In the genomic region with DNA sequence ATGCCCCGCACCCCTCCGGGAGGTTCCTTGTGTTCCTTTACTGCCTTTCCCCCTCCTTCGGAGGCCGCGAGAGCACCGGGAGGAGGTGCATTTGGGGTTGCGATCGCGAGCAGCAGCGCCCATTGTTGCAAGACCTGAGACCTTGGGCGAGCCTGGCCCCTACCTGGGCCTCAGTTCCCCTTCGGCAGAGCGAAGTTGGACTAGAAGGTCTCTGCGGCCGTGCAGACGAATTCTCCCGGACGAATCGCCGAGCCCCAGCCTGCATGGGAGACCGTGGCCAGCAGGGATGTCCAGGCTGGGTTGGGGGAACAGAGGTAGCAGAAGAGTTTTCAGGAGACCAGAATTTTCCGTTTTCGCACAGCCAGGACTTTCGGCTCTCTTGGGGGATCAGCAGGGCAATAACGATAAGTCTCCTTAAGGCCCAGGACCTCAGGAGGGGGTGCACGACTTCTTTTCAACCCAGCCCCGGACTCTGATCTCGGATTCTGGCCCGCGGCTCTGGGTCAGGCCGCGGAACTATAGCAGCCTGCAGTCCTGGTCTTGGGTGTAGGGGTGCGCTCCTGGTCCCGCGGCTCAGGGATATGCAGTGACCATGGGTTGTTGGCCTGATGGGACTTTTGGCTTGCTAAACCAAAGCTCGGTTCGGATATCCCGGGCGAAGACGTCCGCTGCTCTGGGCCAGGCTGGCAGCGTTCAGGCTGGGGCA, we compare ENCODE assay signal across 25 cellular contexts. TPM values are rescaled to one million over a fixed set of nuclear protein-coding genes. Genes with fewer than 3 reads are reported as not detected.
DNase-seq lines count a peak whose midpoint lies in the region; ATAC-seq, FAIRE-seq and TF ChIP-seq lines count a peak whose summit lies in the region.
"Had no signal": no experiment of that assay in that cellular context is flagged by ENCODE, and none has a peak within 500 bp of the region (broad histone marks: within the 10 kb centered on the region; RNA-seq: fewer than 3 reads in every experiment).

No MANE protein-coding gene starts in this region.

- H3K9me3 Mint-ChIP-seq in GM23338 (no peaks in the 10 kb centered on the region), astrocyte (ENCODE audit: unreplicated experiment) (peaks cover 6% of the 10 kb centered on the region)
- no peaks in the 10 kb centered on the region for H3K9me3 Mint-ChIP-seq in stimulated activated memory B cell treated with anti-CD40 and anti-IgM and Interleukin-4, amounts not matched to agents 10 μg/mL and 1 μg/mL and 100 μg/mL, for 72 hours
- H3K9me3 Mint-ChIP-seq: activated CD4-positive, alpha-beta T cell treated with anti-CD3 and anti-CD28 coated beads, Interleukin-2, amount 10 ng/mL, durations not matched to agents 24 days and 14 days; activated naive CD8-positive, alpha-beta T cell treated with anti-CD3 and anti-CD28 coated beads for 36 hours; activated T-helper 2 cell treated with anti-CD3 and anti-CD28 coated beads, Interferon-gamma antibody, Interleukin-2, Interleukin-4, amounts not matched to agents 10 μg/mL and 5 μg/mL and 100 μg/mL, durations not matched to agents 14 hours and 24 hours and 36 hours had no signal

- H3K4me1 ChIP-seq in GM23338 (ENCODE audit: insufficient read depth) (peaks cover 50% of the 10 kb centered on the region), astrocyte (ENCODE audit: insufficient read depth, low read length) (peaks cover 8% of the 10 kb centered on the region), mesendoderm (ENCODE audit: control insufficient read depth, low read depth, low read length) (peaks cover 7% of the 10 kb centered on the region)

- no peak overlapping the region for H3K23ac ChIP-seq in mesendoderm (ENCODE audit: low read length)

- H2AK5ac ChIP-seq in mesendoderm (ENCODE audit: low read length) = no peak overlapping the region

- no peak overlapping the region for H3K27ac ChIP-seq in GM23338 (ENCODE audit: low read depth)
- no peak overlapping the region for H3K27ac ChIP-seq in astrocyte (ENCODE audit: low read depth, low read length)
- H3K27ac ChIP-seq in mesendoderm (ENCODE audit: low read depth, low read length) = no peak overlapping the region
- H3K27ac ChIP-seq: lower lobe of right lung, prostate gland, tibial nerve had no signal

- no peak overlapping the region for H2BK120ac ChIP-seq in mesendoderm (ENCODE audit: low read depth, low read length)

- H3K9me2 ChIP-seq in GM23338 (ENCODE audit: insufficient read depth) = no peaks in the 10 kb centered on the region

- H4K20me1 ChIP-seq in GM23338 (replicated peaks; ENCODE audit: insufficient read depth) = no peaks in the 10 kb centered on the region; the same call in 1 of the 2 replicates
- H4K20me1 ChIP-seq in astrocyte (ENCODE audit: insufficient read depth, low read length) = peaks cover 14% of the 10 kb centered on the region

- H3K4me1 Mint-ChIP-seq in GM23338 (peaks cover 54% of the 10 kb centered on the region), astrocyte (ENCODE audit: low read depth, unreplicated experiment) (peaks cover 2% of the 10 kb centered on the region)
- H3K4me1 Mint-ChIP-seq in stimulated activated memory B cell treated with anti-CD40 and anti-IgM and Interleukin-4, amounts not matched to agents 10 μg/mL and 1 μg/mL and 100 μg/mL, for 72 hours = peaks cover 83% of the 10 kb centered on the region

- H3K9ac ChIP-seq in astrocyte (ENCODE audit: low read length) (no peak overlapping the region), mesendoderm (ENCODE audit: low read length) (no peak overlapping the region)

- H3K56ac ChIP-seq in mesendoderm (ENCODE audit: low read length) = no peak overlapping the region

- H3K4me3 ChIP-seq in GM23338 = peak overlapping the region; percentile 43; the same call in 1 of the 2 replicates
- H3K4me3 ChIP-seq in astrocyte (ENCODE audit: insufficient read depth, low read depth, low read length) = no peak overlapping the region
- H3K4me3 ChIP-seq in mesendoderm (ENCODE audit: low read length) = no peak overlapping the region
- H3K4me3 ChIP-seq: lower lobe of right lung, prostate gland had no signal

- H3K4me3 Mint-ChIP-seq in GM23338 (peak overlapping the region; percentile 55), astrocyte (ENCODE audit: unreplicated experiment) (no peak overlapping the region)
- peak overlapping the region; percentile 34 for H3K4me3 Mint-ChIP-seq in stimulated activated memory B cell treated with anti-CD40 and anti-IgM and Interleukin-4, amounts not matched to agents 10 μg/mL and 1 μg/mL and 100 μg/mL, for 72 hours
- H3K4me3 Mint-ChIP-seq: activated CD4-positive, alpha-beta T cell treated with anti-CD3 and anti-CD28 coated beads, Interleukin-2, amount 10 ng/mL, durations not matched to agents 24 days and 14 days had no signal

- TF ChIP-seq CTCF in GM23338 (conservative IDR thresholded peaks at IDR 0.05; ENCODE audit: low read depth in 2 of 2) = no peak
- TF ChIP-seq CTCF in astrocyte (IDR thresholded peaks at IDR 0.05; ENCODE audit: insufficient read depth, low read depth, low read length) = no peak
- TF ChIP-seq CTCF in GM10266 (IDR thresholded peaks at IDR 0.05; ENCODE audit: control insufficient read depth, insufficient read depth, low read depth, missing control alignments) = no peak

- no peak overlapping the region for H2BK5ac ChIP-seq in mesendoderm (ENCODE audit: low read length)

- H3K79me2 ChIP-seq in GM23338 (replicated peaks; ENCODE audit: insufficient read depth) (no peaks in the 10 kb centered on the region), astrocyte (ENCODE audit: insufficient read depth, low read length) (no peaks in the 10 kb centered on the region), mesendoderm (ENCODE audit: control insufficient read depth, insufficient read depth, low read length) (no peaks in the 10 kb centered on the region)

- peak overlapping the region; percentile 66; the same call in 1 of the 2 replicates for H2AFZ ChIP-seq in GM23338
- no peak overlapping the region for H2AFZ ChIP-seq in astrocyte (ENCODE audit: low read depth, low read length)

- WGBS in mesendoderm (ENCODE audit: extremely low coverage, insufficient coverage, low lambda C conversion rate) = no CpG with 5 or more reads among the region's 42 CpGs

- H3F3A ChIP-seq in GM23338 (replicated peaks; ENCODE audit: low read depth) = peaks cover 3% of the 10 kb centered on the region; the same call in 1 of the 2 replicates

- no peak overlapping the region for H3K27ac Mint-ChIP-seq in GM23338
- H3K27ac Mint-ChIP-seq in astrocyte (ENCODE audit: unreplicated experiment) = no peak overlapping the region
- peak overlapping the region; percentile 55 for H3K27ac Mint-ChIP-seq in stimulated activated memory B cell treated with anti-CD40 and anti-IgM and Interleukin-4, amounts not matched to agents 10 μg/mL and 1 μg/mL and 100 μg/mL, for 72 hours
- H3K27ac Mint-ChIP-seq: activated CD4-positive, alpha-beta T cell treated with anti-CD3 and anti-CD28 coated beads, Interleukin-2, amount 10 ng/mL, durations not matched to agents 24 days and 14 days; activated naive CD8-positive, alpha-beta T cell treated with anti-CD3 and anti-CD28 coated beads for 36 hours; activated T-helper 2 cell treated with anti-CD3 and anti-CD28 coated beads, Interferon-gamma antibody, Interleukin-2, Interleukin-4, amounts not matched to agents 10 μg/mL and 5 μg/mL and 100 μg/mL, durations not matched to agents 14 hours and 24 hours and 36 hours; naive thymus-derived CD4-positive, alpha-beta T cell had no signal

- peak; percentile 0; the same call in 2 of the 3 replicates for ATAC-seq in GM23338
- ATAC-seq in stimulated activated memory B cell treated with anti-CD40 and anti-IgM and Interleukin-4, amounts not matched to agents 10 μg/mL and 1 μg/mL and 100 μg/mL, for 72 hours = no peak
- ATAC-seq in GM18861 (IDR thresholded peaks at IDR 0.05; ENCODE audit: unreplicated experiment) = no peak
- ATAC-seq: lower lobe of right lung; naive thymus-derived CD4-positive, alpha-beta T cell; Right ventricle myocardium inferior had no signal

- no peak overlapping the region for H2BK15ac ChIP-seq in mesendoderm (replicated peaks; ENCODE audit: low read depth)

- no peaks in the 10 kb centered on the region for H3K9me3 ChIP-seq in astrocyte (ENCODE audit: insufficient read depth, low read depth, low read length)
- H3K9me3 ChIP-seq: lower lobe of right lung, prostate gland, tibial nerve had no signal

- H3K4me2 ChIP-seq in GM23338 = peak overlapping the region; percentile 75
- H3K4me2 ChIP-seq in astrocyte (ENCODE audit: low read length) = peak overlapping the region; percentile 50
- peak overlapping the region; percentile 3 for H3K4me2 ChIP-seq in mesendoderm (ENCODE audit: low read length)

- no peak for FAIRE-seq in astrocyte (lab: Jason Lieb, UNC)
- FAIRE-seq: colon, endometrium, TTC549 had no signal

- H3K36me3 Mint-ChIP-seq in GM23338 (ENCODE audit: low read depth) (no peaks in the 10 kb centered on the region), astrocyte (ENCODE audit: low read depth, unreplicated experiment) (no peaks in the 10 kb centered on the region)
- no peaks in the 10 kb centered on the region for H3K36me3 Mint-ChIP-seq in stimulated activated memory B cell treated with anti-CD40 and anti-IgM and Interleukin-4, amounts not matched to agents 10 μg/mL and 1 μg/mL and 100 μg/mL, for 72 hours
- H3K36me3 Mint-ChIP-seq: activated naive CD8-positive, alpha-beta T cell treated with anti-CD3 and anti-CD28 coated beads for 36 hours; naive thymus-derived CD4-positive, alpha-beta T cell had no signal

- H3K79me1 ChIP-seq in mesendoderm (ENCODE audit: low read length) = no peaks in the 10 kb centered on the region

- DNase-seq in GM23338 (ENCODE audit: low spot score) = peak; percentile 46
- no peak for DNase-seq in astrocyte (ENCODE audit: low read depth)
- DNase-seq in mesendoderm = no peak
- DNase-seq in hepatic stellate cell (ENCODE audit: low spot score) = no peak
- no peak for DNase-seq in GM10266 (ENCODE audit: extremely low spot score)
- no peak for DNase-seq in NCI-H524 (lab: John Stamatoyannopoulos, UW)
- DNase-seq: activated CD4-positive, alpha-beta T cell treated with anti-CD3 and anti-CD28 coated beads, Interleukin-2, amount 10 ng/mL, durations not matched to agents 24 days and 14 days; activated naive CD8-positive, alpha-beta T cell treated with anti-CD3 and anti-CD28 coated beads for 36 hours; DMS79; head of caudate nucleus; lower lobe of right lung; MM.1S; naive thymus-derived CD4-positive, alpha-beta T cell; NCI-H748 treated with DMSO at 0.1 percent for 48 hours; OCI-M1; stimulated activated naive CD4-positive, alpha-beta T cell treated with Interleukin-2 at 50 U/mL for 16 hours had no signal

- H3K27me3 ChIP-seq in GM23338 (ENCODE audit: insufficient read depth) (peaks cover 96% of the 10 kb centered on the region), astrocyte (ENCODE audit: insufficient read depth, low read length) (peaks cover 85% of the 10 kb centered on the region), mesendoderm (ENCODE audit: insufficient read depth, low read length, poor library complexity) (peaks cover 62% of the 10 kb centered on the region)

- no peak overlapping the region for H4K5ac ChIP-seq in mesendoderm (ENCODE audit: low read length)

- H3K36me3 ChIP-seq in GM23338 (ENCODE audit: insufficient read depth) (no peaks in the 10 kb centered on the region), astrocyte (ENCODE audit: insufficient read depth, low read length) (no peaks in the 10 kb centered on the region), mesendoderm (ENCODE audit: control insufficient read depth, insufficient read depth, low read length) (no peaks in the 10 kb centered on the region)
- H3K36me3 ChIP-seq: lower lobe of right lung, prostate gland, tibial nerve had no signal

- no peak overlapping the region for H3K4ac ChIP-seq in mesendoderm (ENCODE audit: low read depth, low read length)

- no peak overlapping the region for H3K18ac ChIP-seq in mesendoderm (ENCODE audit: low read length)

- H3K27me3 Mint-ChIP-seq in GM23338 (ENCODE audit: insufficient read depth, low read depth, poor library complexity) (peaks cover 91% of the 10 kb centered on the region), astrocyte (ENCODE audit: low read depth, unreplicated experiment) (peaks cover 62% of the 10 kb centered on the region)
- H3K27me3 Mint-ChIP-seq in stimulated activated memory B cell treated with anti-CD40 and anti-IgM and Interleukin-4, amounts not matched to agents 10 μg/mL and 1 μg/mL and 100 μg/mL, for 72 hours = no peaks in the 10 kb centered on the region

- no peak overlapping the region for H4K8ac ChIP-seq in mesendoderm (ENCODE audit: low read depth, low read length)

RNA-seq across cellular contexts. Expression of a gene that starts 2.8 kb away (rescaled TPM):
- 0.19 and 0.52 TPM in 2 replicates for total RNA-seq in GM23338 (2014; rRNA removed; shearing (Covaris generic))
- polyA plus RNA-seq in GM23338 (2016; fragmentation: Nextera tagmentation; extraction: Ambion mirVana) = 0.16 and 0.19 TPM in 2 replicates
- total RNA-seq in astrocyte = 0.91 and 1.9 TPM in 2 replicates
- polyA plus RNA-seq in mesendoderm (2013, experiment 1 of 2) = 0.03 TPM
- polyA plus RNA-seq in mesendoderm (2013, experiment 2 of 2) = 0.01 TPM
- total RNA-seq: activated naive CD8-positive, alpha-beta T cell treated with anti-CD3 and anti-CD28 coated beads for 36 hours had no signal

RNA-seq across cellular contexts. Expression of a gene that starts 18.9 kb away (rescaled TPM):
- 15.0 and 16.8 TPM in 2 replicates for total RNA-seq in GM23338 (2014; rRNA removed; shearing (Covaris generic))
- 6.0 and 7.2 TPM in 2 replicates for polyA plus RNA-seq in GM23338 (2016; fragmentation: Nextera tagmentation; extraction: Ambion mirVana)
- 20.7 and 21.0 TPM in 2 replicates for total RNA-seq in astrocyte
- polyA plus RNA-seq in mesendoderm (2013, experiment 1 of 2) = 4.5 TPM
- 5.0 TPM for polyA plus RNA-seq in mesendoderm (2013, experiment 2 of 2)

Comparison
In these comparisons a context has a peak if more than half of its experiments do, and no peak if none do; other contexts are left out.
1. H3K4me2 ChIP-seq: peak in every context shown above with its lines; median percentile 75 in GM23338; 50 in astrocyte; 3 in mesendoderm.